Comparison of ENCODE assay signal across 10 cellular contexts in the genomic region with DNA sequence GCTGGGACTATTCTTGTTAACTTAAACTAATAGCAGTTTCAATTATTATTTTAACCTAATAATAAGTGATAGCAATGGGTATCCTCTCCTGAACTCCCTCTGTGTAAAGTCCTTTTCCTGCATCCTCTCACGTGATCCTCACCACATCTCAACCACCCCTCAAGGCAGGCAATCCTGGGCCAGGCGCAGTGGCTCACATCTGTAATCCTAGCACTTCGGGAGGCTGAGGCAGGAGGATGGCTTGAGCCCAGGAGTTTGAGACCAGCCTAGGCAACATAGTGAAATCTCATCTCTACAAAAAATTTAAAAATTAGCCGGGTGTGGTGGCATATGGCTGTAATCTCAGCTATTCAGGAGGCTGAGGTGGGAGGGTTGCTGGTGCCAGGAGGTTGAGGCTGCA. TPM values are rescaled to one million over a fixed set of nuclear protein-coding genes. Genes with fewer than 3 reads are reported as not detected.
DNase-seq lines count a peak whose midpoint lies in the region; ATAC-seq and TF ChIP-seq lines count a peak whose summit lies in the region.
"Had no signal": no experiment of that assay in that cellular context is flagged by ENCODE, and none has a peak within 500 bp of the region (broad histone marks: within the 10 kb centered on the region; RNA-seq: fewer than 3 reads in every experiment).

No MANE protein-coding gene starts in this region.

- no peak overlapping the region for H2BK20ac ChIP-seq in IMR-90 (ENCODE audit: low read depth, low read length)

- no peak overlapping the region for H2AK9ac ChIP-seq in IMR-90 (replicated peaks; ENCODE audit: low read depth, low read length, poor library complexity)

- H3K23ac ChIP-seq in IMR-90 (ENCODE audit: low read depth, low read length) = no peak overlapping the region

- H2AFZ ChIP-seq in ACC112 (ENCODE audit: low read length, unreplicated experiment) (no peak overlapping the region), IMR-90 (replicated peaks; ENCODE audit: low read length, poor library complexity) (no peak overlapping the region), osteoblast (ENCODE audit: low read length) (no peak overlapping the region)

- peaks cover 17% of the 10 kb centered on the region for H3K9me1 ChIP-seq in IMR-90 (ENCODE audit: insufficient read depth, low read length)

- H3K36me3 ChIP-seq in ACC112 (ENCODE audit: insufficient read depth, low read length) (no peaks in the 10 kb centered on the region), IMR-90 (ENCODE audit: control insufficient read depth, insufficient read depth, low read length) (peaks cover 4% of the 10 kb centered on the region), osteoblast (ENCODE audit: insufficient read depth, low read length) (peaks cover 13% of the 10 kb centered on the region)

- no peak overlapping the region for H4K5ac ChIP-seq in IMR-90 (ENCODE audit: low read depth, low read length)

- H3K4me3 ChIP-seq in ACC112 (ENCODE audit: low read depth, low read length) (no peak overlapping the region), IMR-90 (ENCODE audit: insufficient read depth, low read depth, low read length) (no peak overlapping the region), coronary artery (no peak overlapping the region), osteoblast (ENCODE audit: insufficient read depth, low read length) (no peak overlapping the region)

- no peak for DNase-seq in IMR-90
- no peak for DNase-seq in coronary artery (ENCODE audit: low spot score)
- DNase-seq in osteoblast (ENCODE audit: insufficient read length, low spot score, missing footprints) = no peak
- no peak for DNase-seq in NCI-H187 (lab: John Stamatoyannopoulos, UW)

- no peak overlapping the region for H3K18ac ChIP-seq in IMR-90 (ENCODE audit: low read depth, low read length)

- no peak for TF ChIP-seq RAD21 in IMR-90 (IDR thresholded peaks at IDR 0.05; ENCODE audit: low read length)

- H3K79me2 ChIP-seq in ACC112 (ENCODE audit: control insufficient read depth, insufficient read depth, low read length, unreplicated experiment) (no peaks in the 10 kb centered on the region), osteoblast (ENCODE audit: insufficient read depth, low read length) (no peaks in the 10 kb centered on the region)

- peak overlapping the region; percentile 32; the same call in 1 of the 2 replicates for H4K91ac ChIP-seq in IMR-90 (ENCODE audit: insufficient read depth, low read depth, low read length)

- no peak overlapping the region for H3K14ac ChIP-seq in IMR-90 (replicated peaks; ENCODE audit: low read depth, low read length)

- intact Hi-C loops in IMR-90 (cut with micrococcal nuclease) = no loop called here

- dilution Hi-C loops in IMR-90 (cut with HindIII; ENCODE audit: low sequenced_read_pairs, unreplicated experiment) = no loop called here

- no peak overlapping the region for H2BK5ac ChIP-seq in IMR-90 (ENCODE audit: low read depth, low read length, poor library complexity, severe bottlenecking)

- WGBS in IMR-90 (ENCODE audit: extremely low coverage in 2 of 2, insufficient read length in 1 of 2), 2 experiments = no CpG with 5 or more reads among the region's 4 CpGs

- H3K4me1 ChIP-seq in ACC112 (ENCODE audit: control insufficient read depth, insufficient read depth, low read length, unreplicated experiment) = peaks cover 37% of the 10 kb centered on the region
- peaks cover 17% of the 10 kb centered on the region for H3K4me1 ChIP-seq in IMR-90 (ENCODE audit: control insufficient read depth, insufficient read depth, low read length)
- peaks cover 40% of the 10 kb centered on the region for H3K4me1 ChIP-seq in osteoblast (ENCODE audit: insufficient read depth, low read length)

- peak overlapping the region; percentile 5; the same call in 1 of the 2 replicates for H2AK5ac ChIP-seq in IMR-90 (ENCODE audit: low read depth, low read length)

- no peak for TF ChIP-seq POLR2A in IMR-90 (IDR thresholded peaks at IDR 0.05; ENCODE audit: low read depth, low read length)

- in situ Hi-C loops in IMR-90 (cut with MboI; ENCODE audit: low sequenced_read_pairs) = loop anchor here (10.0 kb wide), 1 partner anchor 183 kb away; no protein-coding TSS in a partner anchor

- H3K27ac ChIP-seq in ACC112 (ENCODE audit: low read depth, low read length) = peak overlapping the region; percentile 21
- H3K27ac ChIP-seq in IMR-90 (ENCODE audit: insufficient read depth, low read length) = no peak overlapping the region
- H3K27ac ChIP-seq in coronary artery = peak overlapping the region; percentile 54 to 78
- H3K27ac ChIP-seq in osteoblast (ENCODE audit: low read depth, low read length) = peak overlapping the region; percentile 50
- H3K27ac ChIP-seq: C4-2B had no signal

- POLR2A ChIA-PET in IMR-90 (lab: Charles Lee; ENCODE audit: unreplicated experiment) = no interaction called here

- TF ChIP-seq CTCF in IMR-90 (conservative IDR thresholded peaks at IDR 0.05; ENCODE audit: low read depth, low read length) (no peak), coronary artery (IDR thresholded peaks at IDR 0.05) (no peak), osteoblast (IDR thresholded peaks at IDR 0.05; ENCODE audit: extremely low read depth, low read depth, low read length) (no peak)

- CTCF ChIA-PET in IMR-90 (lab: Yijun Ruan, JAX) = interaction anchor here (1.0 kb wide), 1 partner anchor 127 kb away, joined by 4 read pairs; no protein-coding TSS in a partner anchor

- H3K9me3 ChIP-seq in IMR-90 (ENCODE audit: control insufficient read depth, insufficient read depth, low read length) (no peaks in the 10 kb centered on the region), osteoblast (ENCODE audit: low read depth, low read length) (no peaks in the 10 kb centered on the region)

- H3K4ac ChIP-seq in IMR-90 (ENCODE audit: low read depth, low read length) = no peak overlapping the region

- H4K20me1 ChIP-seq in IMR-90 (ENCODE audit: insufficient read depth, low read length) (no peaks in the 10 kb centered on the region), osteoblast (ENCODE audit: insufficient read depth, low read length) (no peaks in the 10 kb centered on the region)

- no peak overlapping the region for H2BK15ac ChIP-seq in IMR-90 (ENCODE audit: low read depth, low read length)

- no peak overlapping the region for H3K56ac ChIP-seq in IMR-90 (ENCODE audit: extremely low read depth, insufficient read depth, low read length)

- peak overlapping the region in 1 of 2 experiments; percentile 76; a peak in 1 of 4 replicates for H4K8ac ChIP-seq in IMR-90 (ENCODE audit: low read depth in 2 of 2, low read length in 2 of 2)

- no peak overlapping the region for H2BK120ac ChIP-seq in IMR-90 (ENCODE audit: low read depth, low read length)

- ATAC-seq in IMR-90 (ENCODE audit: low read depth) (no peak), HG02870 (IDR thresholded peaks at IDR 0.05; ENCODE audit: unreplicated experiment) (no peak), GM19328 (IDR thresholded peaks at IDR 0.05; ENCODE audit: unreplicated experiment) (no peak), GM18868 (IDR thresholded peaks at IDR 0.05; ENCODE audit: unreplicated experiment) (no peak)
- ATAC-seq: WTC11 had no signal

- H3K27me3 ChIP-seq in ACC112 (ENCODE audit: insufficient read depth, low read length) (no peaks in the 10 kb centered on the region), IMR-90 (ENCODE audit: control insufficient read depth, insufficient read depth, low read length) (no peaks in the 10 kb centered on the region), osteoblast (ENCODE audit: insufficient read depth, low read length) (no peaks in the 10 kb centered on the region)

- peaks cover 0 to 3% of the 10 kb centered on the region in 2 experiments; a peak in 2 of 4 replicates for H3K79me1 ChIP-seq in IMR-90 (ENCODE audit: low read depth in 1 of 2, low read length in 2 of 2)

- no peak overlapping the region for H3K9ac ChIP-seq in IMR-90 (ENCODE audit: low read depth, low read length)

- BruUV-seq in IMR-90 (replicated peaks; lab: Mats Ljungman, UMichigan) = no TSS peak

- H3K4me2 ChIP-seq in IMR-90 (ENCODE audit: low read depth, low read length) = no peak overlapping the region
- no peak overlapping the region for H3K4me2 ChIP-seq in osteoblast (ENCODE audit: insufficient read depth, low read length)

TF ChIP-seq in IMR-90, 13 proteins besides CTCF, POLR2A, EP300 and RAD21:
- TF ChIP-seq NFE2L2 (IDR thresholded peaks at IDR 0.05; ENCODE audit: low read depth, low read length) = no peak
- no peak for TF ChIP-seq MAZ (IDR thresholded peaks at IDR 0.05; ENCODE audit: borderline replicate concordance, low read depth, low read length)
- TF ChIP-seq MAFK (IDR thresholded peaks at IDR 0.05; ENCODE audit: low read depth, low read length) = no peak
- TF ChIP-seq SMC3 (IDR thresholded peaks at IDR 0.05; ENCODE audit: low read depth, low read length) = no peak
- TF ChIP-seq, protein P1, sequence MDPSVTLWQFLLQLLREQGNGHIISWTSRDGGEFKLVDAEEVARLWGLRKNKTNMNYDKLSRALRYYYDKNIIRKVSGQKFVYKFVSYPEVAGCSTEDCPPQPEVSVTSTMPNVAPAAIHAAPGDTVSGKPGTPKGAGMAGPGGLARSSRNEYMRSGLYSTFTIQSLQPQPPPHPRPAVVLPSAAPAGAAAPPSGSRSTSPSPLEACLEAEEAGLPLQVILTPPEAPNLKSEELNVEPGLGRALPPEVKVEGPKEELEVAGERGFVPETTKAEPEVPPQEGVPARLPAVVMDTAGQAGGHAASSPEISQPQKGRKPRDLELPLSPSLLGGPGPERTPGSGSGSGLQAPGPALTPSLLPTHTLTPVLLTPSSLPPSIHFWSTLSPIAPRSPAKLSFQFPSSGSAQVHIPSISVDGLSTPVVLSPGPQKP (IDR thresholded peaks at IDR 0.05; ENCODE audit: borderline replicate concordance, low read depth, low read length) = no peak
- no peak for TF ChIP-seq RCOR1 (IDR thresholded peaks at IDR 0.05; ENCODE audit: insufficient replicate concordance, low read length)
- TF ChIP-seq FOS (IDR thresholded peaks at IDR 0.05; ENCODE audit: low read depth, low read length) = no peak

RNA-seq across cellular contexts. Expression of a gene that starts 23.7 kb away (rescaled TPM):
- 10.0 and 12.5 TPM in 2 replicates for total RNA-seq in IMR-90 (2012; rRNA removed)
- 39.7 and 50.7 TPM in 2 replicates for polyA plus RNA-seq in IMR-90 (2012; rRNA removed)
- 42.3 and 104 TPM in 2 replicates for polyA plus RNA-seq in IMR-90 (2012; cell fraction: cytosol; rRNA removed)
- polyA plus RNA-seq in IMR-90 (2012; cell fraction: nucleus; rRNA removed; ENCODE audit: low replicate concordance) = 149 and 281 TPM in 2 replicates
- total RNA-seq in osteoblast = 24.8 and 29.7 TPM in 2 replicates
